In the genomic region with DNA sequence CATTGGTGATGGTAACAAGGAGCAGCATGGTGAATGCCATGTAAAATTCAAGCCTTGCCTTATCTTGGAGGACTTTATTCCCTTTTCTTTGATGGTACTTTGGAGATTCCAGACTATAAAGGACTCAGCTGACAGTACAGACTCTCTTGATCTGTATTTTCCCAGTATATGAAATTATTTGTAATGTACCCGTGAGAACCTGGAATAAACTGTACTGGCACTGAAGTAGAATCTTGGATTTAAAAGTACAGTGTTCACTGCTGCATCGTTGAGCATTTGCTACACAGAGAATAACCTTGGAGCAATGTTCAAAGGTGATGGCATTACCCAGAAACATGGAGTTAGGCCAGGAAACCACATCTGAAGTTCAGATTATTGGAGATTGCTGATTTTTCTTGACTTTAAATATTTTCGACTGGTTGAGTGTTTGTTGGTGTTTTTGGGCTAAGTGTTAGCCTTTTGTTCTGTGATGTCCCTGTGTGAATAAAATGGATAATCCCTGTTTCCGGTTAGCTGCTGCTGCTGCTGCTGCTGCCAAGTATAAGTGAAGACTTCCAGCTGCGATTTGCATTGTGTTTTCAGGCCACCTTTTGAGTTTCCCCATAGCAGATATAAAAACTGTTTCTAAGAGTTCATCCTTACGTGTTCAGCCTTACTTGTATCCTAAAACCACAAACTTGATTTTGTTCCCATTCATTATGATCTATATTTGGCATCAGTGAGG, we compare ENCODE assay signal across 8 cellular contexts.
A peak's percentile ranks its signal among the peaks of the same experiment; 100 is the strongest.
DNase-seq lines count a peak whose midpoint lies in the region; ATAC-seq lines count a peak whose summit lies in the region.

No MANE protein-coding gene starts in this region.

- H3K27ac Mint-ChIP-seq in effector memory CD8-positive, alpha-beta T cell: peak overlapping the region; percentile 81 to 83

- no peaks in the 10 kb centered on the region for H3K27me3 ChIP-seq in rectal smooth muscle tissue (ENCODE audit: control insufficient read depth, insufficient read depth, low read length)
- H3K27me3 ChIP-seq in Karpas-422 (ENCODE audit: low read length): no peaks in the 10 kb centered on the region

- H3K79me2 ChIP-seq in Karpas-422 (ENCODE audit: low read length): no peaks in the 10 kb centered on the region

- peaks cover 37% of the 10 kb centered on the region for H3K36me3 Mint-ChIP-seq in effector memory CD8-positive, alpha-beta T cell (ENCODE audit: insufficient read depth)

- H3K9me3 ChIP-seq in Karpas-422 (ENCODE audit: low read length): no peaks in the 10 kb centered on the region

- no peaks in the 10 kb centered on the region for H3K27me3 Mint-ChIP-seq in effector memory CD8-positive, alpha-beta T cell

- H4K20me1 ChIP-seq in Karpas-422 (ENCODE audit: insufficient read depth, low read depth, low read length): no peaks in the 10 kb centered on the region; the same call in 1 of the 2 replicates

- H3K4me1 ChIP-seq in rectal smooth muscle tissue (ENCODE audit: control insufficient read depth, insufficient read depth, low read length) (peaks cover 15% of the 10 kb centered on the region), Karpas-422 (ENCODE audit: low read length) (peaks cover 45% of the 10 kb centered on the region)

- H3K9ac ChIP-seq in rectal smooth muscle tissue (ENCODE audit: low read length): no peak overlapping the region
- no peak overlapping the region for H3K9ac ChIP-seq in Karpas-422 (ENCODE audit: low read length)

- H3K27ac ChIP-seq in rectal smooth muscle tissue (ENCODE audit: low read depth, low read length) (peak overlapping the region; percentile 38), Karpas-422 (ENCODE audit: low read length) (no peak overlapping the region)

- H3K36me3 ChIP-seq in rectal smooth muscle tissue (ENCODE audit: control insufficient read depth, insufficient read depth, low read length): no peaks in the 10 kb centered on the region
- H3K36me3 ChIP-seq in Karpas-422 (ENCODE audit: insufficient read depth, low read length): no peaks in the 10 kb centered on the region

- H3K9me3 Mint-ChIP-seq in effector memory CD8-positive, alpha-beta T cell: no peaks in the 10 kb centered on the region

- no peak overlapping the region for H3K4me3 ChIP-seq in rectal smooth muscle tissue (ENCODE audit: low read length)
- H3K4me3 ChIP-seq in Karpas-422 (ENCODE audit: low read length): no peak overlapping the region

- H3K4me2 ChIP-seq in Karpas-422 (ENCODE audit: low read depth, low read length, poor library complexity, severe bottlenecking): no peak overlapping the region

- peaks cover 61 to 85% of the 10 kb centered on the region in 2 donors for H3K4me1 Mint-ChIP-seq in effector memory CD8-positive, alpha-beta T cell (ENCODE audit: low read depth in 2 of 2)

- H3K9me2 ChIP-seq in Karpas-422 (replicated peaks; ENCODE audit: insufficient read depth, low read length): no peaks in the 10 kb centered on the region

- no peak overlapping the region for H2AFZ ChIP-seq in Karpas-422 (ENCODE audit: low read length)

- peak overlapping the region; percentile 27 to 34 for H3K4me3 Mint-ChIP-seq in effector memory CD8-positive, alpha-beta T cell

- DNase-seq in NCI-H82 (lab: John Stamatoyannopoulos, UW) (peak; percentile 10), NCI-H82 treated with DMSO at 0.1 percent for 48 hours (lab: John Stamatoyannopoulos, UW; ENCODE audit: unreplicated experiment) (no peak), NCI-H345 (lab: John Stamatoyannopoulos, UW) (peak; percentile 84), Karpas-422 (no peak), SW480 (ENCODE audit: low spot score) (no peak)
- no peak for DNase-seq in effector memory CD8-positive, alpha-beta T cell
- no peak for DNase-seq in effector CD8-positive, alpha-beta T cell (lab: John Stamatoyannopoulos, UW)

- no peak for ATAC-seq in effector memory CD8-positive, alpha-beta T cell (replicated peaks)

Comparison
In these comparisons a context has a peak if more than half of its experiments do, and no peak if none do; other contexts are left out.
1. DNase-seq: peak in NCI-H82 (single experiment) and NCI-H345 (single experiment); none in NCI-H82 treated with DMSO at 0.1 percent for 48 hours (single experiment), effector memory CD8-positive, alpha-beta T cell (0 of 3), Karpas-422 (single experiment), SW480 (single experiment) and effector CD8-positive, alpha-beta T cell (single experiment).